ENCODE assay signal across 8 cellular contexts in genomic region chr9:70111042-70111602, GRCh38.
DNase-seq lines count a peak whose midpoint lies in the region; ATAC-seq and TF ChIP-seq lines count a peak whose summit lies in the region.

No MANE protein-coding gene starts in this region.

- ATAC-seq in GM19023 (IDR thresholded peaks at IDR 0.05; ENCODE audit: unreplicated experiment) (peak; percentile 75), HG03354 (IDR thresholded peaks at IDR 0.05; ENCODE audit: poor library complexity, severe bottlenecking, unreplicated experiment) (peak; percentile 81)

- peak overlapping the region in 3 of 4 donors; percentile 16 to 58 (median 24) for H3K27ac ChIP-seq in esophagus squamous epithelium
- H3K27ac ChIP-seq in testis: peak overlapping the region in 1 of 2 donors; percentile 68

- no peaks in the 10 kb centered on the region for H3K9me3 ChIP-seq in BE2C
- H3K9me3 ChIP-seq in esophagus squamous epithelium: no peaks in the 10 kb centered on the region
- H3K9me3 ChIP-seq in testis: no peaks in the 10 kb centered on the region

- 3 to 6% methylated on average over 4 of the region's 4 CpGs for whole genome bisulfite sequencing in esophagus squamous epithelium, 2 donors
- WGBS in testis, 2 donors: 10 to 23% methylated on average over 4 of the region's 4 CpGs

- TF ChIP-seq POLR2A in esophagus squamous epithelium (IDR thresholded peaks at IDR 0.05) (no peak), testis (IDR thresholded peaks at IDR 0.05) (no peak)

- H3K4me1 ChIP-seq in BE2C: no peaks in the 10 kb centered on the region; the same call in 1 of the 2 replicates
- H3K4me1 ChIP-seq in esophagus squamous epithelium: peaks cover 0 to 35% (median 0%) of the 10 kb centered on the region in 3 donors
- peaks cover 10% of the 10 kb centered on the region for H3K4me1 ChIP-seq in testis

- H3K4me3 Mint-ChIP-seq in nephron progenitor cell: no peak overlapping the region

- H3K27me3 Mint-ChIP-seq in nephron progenitor cell (ENCODE audit: low read depth, poor library complexity): no peaks in the 10 kb centered on the region

- DNase-seq in BE2C (peak; percentile 84), NCI-H748 (lab: John Stamatoyannopoulos, UW; ENCODE audit: unreplicated experiment) (peak; percentile 96), esophagus squamous epithelium (lab: John Stamatoyannopoulos, UW) (no peak), nephron progenitor cell (peak; percentile 80), testis (peak; percentile 92)
- peak; percentile 47 for DNase-seq in activated CD8-positive, alpha-beta memory T cell treated with anti-CD3 and anti-CD28 coated beads, Interleukin-2, amount 50 U/mL, for 4 hours

- intact Hi-C loops in esophagus squamous epithelium (cut with DNase I): loop anchor here (2.0 kb wide), 1 partner anchor 138 kb away; no protein-coding TSS in a partner anchor
- intact Hi-C loops in testis (cut with DNase I; ENCODE audit: low total_unique reads): loop anchor here (10.0 kb wide), 1 partner anchor 136 kb away; no protein-coding TSS in a partner anchor

- H3K4me3 ChIP-seq in BE2C (ENCODE audit: low read depth, low read length): no peak overlapping the region
- no peak overlapping the region for H3K4me3 ChIP-seq in esophagus squamous epithelium
- no peak overlapping the region for H3K4me3 ChIP-seq in testis

- H3K9me3 Mint-ChIP-seq in nephron progenitor cell: no peaks in the 10 kb centered on the region

- no peak overlapping the region for H3K27ac Mint-ChIP-seq in nephron progenitor cell

- no peaks in the 10 kb centered on the region for H3K36me3 Mint-ChIP-seq in nephron progenitor cell (ENCODE audit: low read depth)

- peaks cover 18% of the 10 kb centered on the region for H3K4me1 Mint-ChIP-seq in nephron progenitor cell

- peak; percentile 97 for TF ChIP-seq CTCF in BE2C (IDR thresholded peaks at IDR 0.05; ENCODE audit: low read depth, low read length)
- TF ChIP-seq CTCF in esophagus squamous epithelium (IDR thresholded peaks at IDR 0.05): peak; percentile 79 to 93 (median 85)
- TF ChIP-seq CTCF in nephron progenitor cell (IDR thresholded peaks at IDR 0.05): peak; percentile 81
- TF ChIP-seq CTCF in testis (IDR thresholded peaks at IDR 0.05): peak; percentile 83 to 89 (median 85)

- H3K27me3 ChIP-seq in BE2C (peaks cover 9% of the 10 kb centered on the region), esophagus squamous epithelium (no peaks in the 10 kb centered on the region), testis (no peaks in the 10 kb centered on the region)

- H3K36me3 ChIP-seq in BE2C (no peaks in the 10 kb centered on the region), esophagus squamous epithelium (peaks cover 0 to 15% (median 0%) of the 10 kb centered on the region in 3 donors), testis (ENCODE audit: low read depth, missing control alignments) (no peaks in the 10 kb centered on the region)
